Comparison of ENCODE assay signal across 20 cellular contexts in genomic region chr2:136072616-136073015, GRCh38.
"Had no signal": no experiment of that assay in that cellular context is flagged by ENCODE, and none has a peak within 500 bp of the region (broad histone marks: within the 10 kb centered on the region; RNA-seq: fewer than 3 reads in every experiment).

No MANE protein-coding gene starts in this region.

- DNase-seq: effector memory CD8-positive, alpha-beta T cell; esophagus squamous epithelium; foreskin fibroblast; immature natural killer cell; left colon; left ventricle myocardium superior; mesendoderm; naive B cell; nephron progenitor cell; psoas muscle; spleen; stimulated activated CD4-positive, alpha-beta T cell treated with anti-CD3 and anti-CD28 coated beads, Interleukin-15, amount 100 ng/mL, for 24 hours; stimulated activated CD4-positive, alpha-beta T cell treated with anti-CD3 and anti-CD28 coated beads, Interleukin-1b, Interleukin-23, amount 100 ng/mL, for 48 hours; stimulated activated CD4-positive, alpha-beta T cell treated with anti-CD3 and anti-CD28 coated beads, Interleukin-4, amount 100 ng/mL, for 24 hours; upper lobe of right lung had no signal

- H3K36me3 ChIP-seq: esophagus squamous epithelium, gastroesophageal sphincter, spleen, tibial nerve, upper lobe of right lung, vagina had no signal

- H3K4me3 ChIP-seq: esophagus squamous epithelium, gastroesophageal sphincter, psoas muscle, spleen, tibial nerve, upper lobe of right lung, vagina had no signal

- H3K4me1 ChIP-seq: psoas muscle, tibial nerve, upper lobe of right lung, vagina had no signal

- H3K9me3 ChIP-seq: gastroesophageal sphincter, psoas muscle, tibial nerve, upper lobe of right lung, vagina had no signal

- ATAC-seq: effector memory CD8-positive, alpha-beta T cell; gastroesophageal sphincter; left colon; left ventricle myocardium superior; psoas muscle; sciatic nerve; stimulated activated memory B cell treated with anti-CD40 and anti-IgM and Interleukin-4, amounts not matched to agents 10 μg/mL and 1 μg/mL and 100 μg/mL, for 72 hours; upper lobe of right lung had no signal

- H3K27ac ChIP-seq: esophagus squamous epithelium, gastroesophageal sphincter, psoas muscle, spleen, tibial nerve, upper lobe of right lung, vagina had no signal

- H3K27me3 ChIP-seq: gastroesophageal sphincter, spleen, tibial nerve, upper lobe of right lung, vagina had no signal
